Comparison of ENCODE assay signal across 17 cellular contexts in the genomic region with DNA sequence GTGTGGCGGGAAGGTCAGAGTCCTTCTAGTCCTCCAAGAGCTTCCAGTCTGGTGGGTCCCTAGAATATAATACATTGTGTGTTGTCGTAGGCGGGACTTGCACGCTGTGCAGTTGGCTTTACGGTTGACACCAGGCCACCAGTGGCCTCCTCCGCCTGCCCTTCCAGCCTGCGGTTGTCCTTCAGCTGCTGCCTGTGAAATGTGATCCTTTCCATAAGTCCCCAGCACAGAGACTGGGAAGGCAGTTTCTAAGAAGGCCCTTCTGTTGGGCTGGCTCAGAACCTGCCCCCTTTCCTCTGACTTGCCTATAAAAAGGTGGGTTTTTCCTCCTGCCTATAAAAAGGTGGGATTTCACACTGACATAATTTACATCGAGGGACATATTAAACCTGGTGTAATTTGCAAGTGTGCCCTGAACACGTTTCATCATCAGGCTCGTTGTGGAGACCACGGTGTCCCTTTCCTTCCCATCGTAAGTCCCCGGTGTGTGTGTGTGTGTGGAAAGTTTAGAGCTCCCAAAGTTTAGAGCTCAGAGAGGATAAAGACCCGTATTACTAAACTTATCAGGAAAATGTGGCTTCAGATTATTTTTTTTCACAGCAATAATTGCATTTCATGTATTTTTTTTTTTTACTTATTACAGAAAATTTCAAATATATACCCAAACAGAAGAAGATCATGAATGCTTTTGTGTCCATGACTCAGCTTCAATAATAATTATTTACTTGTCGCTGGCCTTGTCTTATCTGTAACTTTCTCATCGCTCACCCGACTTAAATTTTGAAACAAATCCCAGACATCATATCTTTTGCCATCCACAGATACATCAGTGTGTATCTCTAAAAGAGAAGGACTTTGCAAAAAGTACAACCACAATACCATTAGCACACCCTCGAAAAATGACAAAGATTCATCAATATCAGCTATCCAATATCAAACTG. TPM values are rescaled to one million over a fixed set of nuclear protein-coding genes. Genes with fewer than 3 reads are reported as not detected.
A peak's percentile ranks its signal among the peaks of the same experiment; 100 is the strongest.
DNase-seq lines count a peak whose midpoint lies in the region; ATAC-seq and TF ChIP-seq lines count a peak whose summit lies in the region.
"Had no signal": no experiment of that assay in that cellular context is flagged by ENCODE, and none has a peak within 500 bp of the region (broad histone marks: within the 10 kb centered on the region; RNA-seq: fewer than 3 reads in every experiment).

No MANE protein-coding gene starts in this region.

- peaks cover 89% of the 10 kb centered on the region for H3K79me2 ChIP-seq in OCI-LY7 (ENCODE audit: insufficient read depth, low read depth, low read length)

- H3K4me3 ChIP-seq in OCI-LY7 (ENCODE audit: low read depth, low read length, poor library complexity, severe bottlenecking) (peak overlapping the region; percentile 74), skeletal muscle cell (ENCODE audit: low read depth, low read length) (no peak overlapping the region)
- H3K4me3 ChIP-seq: SJSA1, transverse colon had no signal

- peak; percentile 53 to 57 for ATAC-seq in left cardiac atrium
- ATAC-seq in GM21381 (IDR thresholded peaks at IDR 0.05; ENCODE audit: unreplicated experiment), result no peak
- ATAC-seq: HCT116 had no signal

- peak overlapping the region; percentile 100 for H3K4me2 ChIP-seq in OCI-LY7 (ENCODE audit: low read length)
- H3K4me2 ChIP-seq: KMS-11 had no signal

- peaks cover 100% of the 10 kb centered on the region for H3K4me1 ChIP-seq in OCI-LY7 (ENCODE audit: insufficient read depth, low read length, poor library complexity, severe bottlenecking)
- H3K4me1 ChIP-seq: SJSA1 had no signal

- TSS peak; percentile 46 for BruUV-seq in OCI-LY7 (replicated peaks; lab: Mats Ljungman, UMichigan)

- H3K36me3 ChIP-seq in OCI-LY7 (ENCODE audit: insufficient read depth, low read length), result peaks cover 40% of the 10 kb centered on the region
- H3K36me3 ChIP-seq: brain microvascular endothelial cell, transverse colon had no signal

- CTCF ChIA-PET in OCI-LY7 (lab: Charles Lee; ENCODE audit: unreplicated experiment), result interaction anchor here (1.0 kb wide), 1 partner anchor 7 kb away, joined by 4 read pairs; no protein-coding TSS in a partner anchor

- TF ChIP-seq CTCF in OCI-LY7 (conservative IDR thresholded peaks at IDR 0.05; ENCODE audit: low read length), result no peak

- no peak overlapping the region for H2AFZ ChIP-seq in OCI-LY7 (ENCODE audit: low read length)

- peak; percentile 41 for DNase-seq in NCI-H82 (lab: John Stamatoyannopoulos, UW)
- DNase-seq in NCI-H82 treated with DMSO at 0.1 percent for 48 hours (lab: John Stamatoyannopoulos, UW; ENCODE audit: unreplicated experiment), result no peak
- DNase-seq in OCI-LY7 (ENCODE audit: low spot score), result peak; percentile 59
- no peak for DNase-seq in left cardiac atrium
- peak; percentile 51 for DNase-seq in skeletal muscle cell (ENCODE audit: low read depth)
- DNase-seq in NOMO-1 (lab: John Stamatoyannopoulos, UW; ENCODE audit: unreplicated experiment in 2 of 2), result no peak
- DNase-seq in epidermal melanocyte (ENCODE audit: insufficient read length, low spot score), result no peak
- DNase-seq: ACHN, brain microvascular endothelial cell, DMS79 treated with DMSO at 0.1 percent for 48 hours, NCI-H2081 treated with DMSO at 0.1 percent for 48 hours, small intestine, transverse colon had no signal

- H3K27ac ChIP-seq in OCI-LY7 (ENCODE audit: low read depth, low read length, poor library complexity, severe bottlenecking), result peak overlapping the region; percentile 97
- H3K27ac ChIP-seq: brain microvascular endothelial cell, KMS-11, SJSA1, transverse colon had no signal

- H3K9me2 ChIP-seq in OCI-LY7 (ENCODE audit: insufficient read depth, low read length), result no peaks in the 10 kb centered on the region

- POLR2A ChIA-PET in OCI-LY7 (lab: Charles Lee), result interaction anchor here (0.6 to 6.5 kb wide), 14 partner anchors 6 to 429 kb away, joined by 3 to 65 read pairs (median 5); partner anchors contain the start of gene CUX1

- intact Hi-C loops in OCI-LY7 (cut with micrococcal nuclease; ENCODE audit: unreplicated experiment) (no loop called here), left cardiac atrium (cut with DNase I) (no loop called here)

- no peaks in the 10 kb centered on the region for H4K20me1 ChIP-seq in OCI-LY7 (ENCODE audit: insufficient read depth, low read length)

- H3K9me3 ChIP-seq in OCI-LY7 (ENCODE audit: low read length), result peaks cover 4% of the 10 kb centered on the region; the same call in 1 of the 2 replicates
- H3K9me3 ChIP-seq: SJSA1, transverse colon had no signal

RNA-seq across cellular contexts. Expression of gene CUX1, which starts 45.1 kb away (rescaled TPM):
- total RNA-seq in OCI-LY7 (2014; rRNA removed; shearing (Covaris generic)), result 131 and 143 TPM in 2 replicates
- 199 and 247 TPM in 2 replicates for total RNA-seq in OCI-LY7 (2022)
- total RNA-seq in left cardiac atrium, result 100 to 1,000 TPM in 1 of 2 donors, 10 to 100 TPM in 1; 81.6 to 108 TPM

Comparison
In these comparisons a context has a peak if more than half of its experiments do, and no peak if none do; other contexts are left out.
1. DNase-seq: peak in NCI-H82 (single experiment), OCI-LY7 (single experiment) and skeletal muscle cell (single experiment); none in NCI-H82 treated with DMSO at 0.1 percent for 48 hours (single experiment), left cardiac atrium (single experiment), NOMO-1 (0 of 2) and epidermal melanocyte (single experiment).